Comparison of ENCODE assay signal across 24 cellular contexts in genomic region chr21:17295997-17296396, GRCh38.
"Had no signal": no experiment of that assay in that cellular context is flagged by ENCODE, and none has a peak within 500 bp of the region (broad histone marks: within the 10 kb centered on the region; RNA-seq: fewer than 3 reads in every experiment).

No MANE protein-coding gene starts in this region.

- H3K4me3 ChIP-seq: left ventricle myocardium inferior, lung, mucosa of descending colon, pancreas, prostate gland, skin epidermis, tibial nerve, upper lobe of left lung had no signal

- H3K36me3 ChIP-seq: left ventricle myocardium inferior, pancreas, prostate gland, tibial nerve, upper lobe of left lung had no signal

- DNase-seq: head of caudate nucleus; hypothalamus; islet precursor cell; left ventricle myocardium inferior; midbrain; mucosa of descending colon; naive thymus-derived CD4-positive, alpha-beta T cell; pancreas; retina; right cardiac atrium; stimulated activated CD4-positive, alpha-beta T cell treated with anti-CD3 and anti-CD28 coated beads, Interleukin-12 subunit alpha, Interleukin-12 subunit beta, amount 100 ng/mL, for 4 hours; stimulated activated CD4-positive, alpha-beta T cell treated with anti-CD3 and anti-CD28 coated beads, Interleukin-15, amount 100 ng/mL, for 24 hours; stimulated activated CD4-positive, alpha-beta T cell treated with anti-CD3 and anti-CD28 coated beads, Interleukin-2, amount 100 ng/mL, for 24 hours; stimulated activated CD4-positive, alpha-beta T cell treated with anti-CD3 and anti-CD28 coated beads, Interleukin-4, amount 100 ng/mL, for 1 hour; stimulated activated naive CD4-positive, alpha-beta T cell treated with Interleukin-2 at 50 U/mL for 16 hours; stimulated activated naive CD8-positive, alpha-beta T cell treated with anti-CD3 and anti-CD28 coated beads, Interleukin-15, amount 100 ng/mL, for 72 hours; substantia nigra had no signal

- H3K27ac ChIP-seq: left ventricle myocardium inferior, pancreas, prostate gland, skin epidermis, tibial nerve, upper lobe of left lung had no signal

- H3K9me3 ChIP-seq: pancreas, prostate gland had no signal

- ATAC-seq: mucosa of descending colon; naive thymus-derived CD4-positive, alpha-beta T cell; natural killer cell treated with Interleukin-12 subunit alpha and Interleukin-12 subunit beta and Interleukin-15 and Interleukin-18, amount 100 ng/mL, for 72 hours; pancreas; right cardiac atrium; sciatic nerve; stimulated activated naive CD8-positive, alpha-beta T cell treated with anti-CD3 and anti-CD28 coated beads, Interleukin-15, amount 100 ng/mL, for 72 hours had no signal

- H3K27me3 ChIP-seq: pancreas, tibial nerve, upper lobe of left lung had no signal

- H3K4me1 ChIP-seq: left ventricle myocardium inferior, pancreas, prostate gland, tibial nerve had no signal
